ENCODE assay signal across 17 cellular contexts in genomic region chr5:172805018-172805683, GRCh38.
"Had no signal": no experiment of that assay in that cellular context is flagged by ENCODE, and none has a peak within 500 bp of the region (broad histone marks: within the 10 kb centered on the region; RNA-seq: fewer than 3 reads in every experiment).

No MANE protein-coding gene starts in this region.

- H3K27me3 Mint-ChIP-seq: activated CD4-positive, alpha-beta T cell treated with anti-CD3 and anti-CD28 coated beads for 36 hours; naive thymus-derived CD8-positive, alpha-beta T cell had no signal

- H3K36me3 Mint-ChIP-seq: naive thymus-derived CD8-positive, alpha-beta T cell; WTC11 had no signal

- H3K4me3 Mint-ChIP-seq: activated CD4-positive, alpha-beta T cell treated with anti-CD3 and anti-CD28 coated beads for 36 hours; T-helper 2 cell treated with Interferon-gamma antibody and Interleukin-4, amounts not matched to agents 5 μg/mL and 100 μg/mL, for 36 hours; WTC11 had no signal

- H3K27ac Mint-ChIP-seq: WTC11 had no signal

- DNase-seq: activated CD4-positive, alpha-beta T cell treated with anti-CD3 and anti-CD28 coated beads for 36 hours; activated CD4-positive, alpha-beta T cell treated with anti-CD3 and anti-CD28 coated beads, Interleukin-2, amount 50 U/mL, for 48 hours; activated naive CD4-positive, alpha-beta T cell; activated T-cell treated with anti-CD3 and anti-CD28 coated beads for 4 hours; brain microvascular endothelial cell; central memory CD4-positive, alpha-beta T cell; cortex of kidney; effector CD8-positive, alpha-beta T cell; left ventricle myocardium superior; mesendoderm; naive thymus-derived CD8-positive, alpha-beta T cell; sigmoid colon; stimulated activated CD4-positive, alpha-beta T cell treated with anti-CD3 and anti-CD28 coated beads, Interleukin-4, amount 100 ng/mL, for 4 hours; stimulated activated naive CD4-positive, alpha-beta T cell had no signal

- H3K9me3 ChIP-seq: sigmoid colon had no signal

- ATAC-seq: activated CD4-positive, alpha-beta T cell treated with anti-CD3 and anti-CD28 coated beads for 36 hours; gastroesophageal sphincter; left ventricle myocardium superior; naive thymus-derived CD8-positive, alpha-beta T cell; WTC11 had no signal
